10 cellular contexts compared by ENCODE assay signal in the genomic region with DNA sequence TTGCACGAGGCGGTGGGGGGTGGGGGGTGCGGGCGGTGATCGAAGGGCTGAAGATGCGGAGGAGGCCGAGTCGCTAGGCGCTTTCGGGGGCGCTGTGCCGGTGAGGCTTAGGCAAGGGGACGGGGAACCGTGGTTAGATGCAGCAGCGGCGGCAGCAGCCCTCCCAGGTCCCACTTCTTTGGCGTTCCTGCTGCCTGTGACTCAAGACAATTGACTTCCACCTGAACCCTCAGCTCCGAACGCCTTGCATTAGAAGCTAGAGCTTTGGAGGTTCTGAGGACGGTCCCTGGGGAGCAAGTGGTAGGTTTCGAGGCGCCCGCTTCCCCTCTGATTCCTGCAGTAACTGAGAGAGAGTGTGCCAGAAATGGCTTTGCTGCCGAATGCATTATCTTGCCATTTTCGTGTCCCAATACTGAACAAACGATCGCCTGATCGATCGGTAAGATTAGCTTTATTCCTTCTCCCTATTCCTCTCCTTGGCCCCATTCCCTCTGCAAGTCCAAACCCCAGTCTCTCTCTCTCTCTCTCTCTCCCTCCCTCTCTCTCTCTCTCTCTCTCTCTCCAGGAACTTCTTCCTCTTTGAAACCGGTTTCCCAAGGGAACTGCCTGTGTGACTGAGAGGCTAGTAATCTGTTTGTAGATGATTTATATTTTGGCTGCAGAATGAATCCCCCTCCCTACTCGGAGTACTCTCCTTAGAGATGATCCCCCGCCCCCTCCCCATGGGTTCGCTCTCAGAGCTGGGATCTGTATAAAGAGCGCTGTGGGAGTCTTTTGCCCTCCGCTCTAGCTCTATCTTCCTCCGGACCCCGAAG. TPM values are rescaled to one million over a fixed set of nuclear protein-coding genes. Genes with fewer than 3 reads are reported as not detected.
DNase-seq lines count a peak whose midpoint lies in the region; ATAC-seq and TF ChIP-seq lines count a peak whose summit lies in the region.
"Had no signal": no experiment of that assay in that cellular context is flagged by ENCODE, and none has a peak within 500 bp of the region (broad histone marks: within the 10 kb centered on the region; RNA-seq: fewer than 3 reads in every experiment).

No MANE protein-coding gene starts in this region.

- no peak overlapping the region for H3K4me2 ChIP-seq in KMS-11

- H4K20me1 ChIP-seq in KMS-11 (ENCODE audit: insufficient read depth) = no peaks in the 10 kb centered on the region

- H3K27me3 ChIP-seq in KMS-11 (ENCODE audit: insufficient read depth, low read depth) = no peaks in the 10 kb centered on the region
- H3K27me3 ChIP-seq in right atrium auricular region = peaks cover 0 to 6% of the 10 kb centered on the region in 2 donors

- intact Hi-C loops in sciatic nerve (cut with DNase I) = no loop called here

- H3K79me2 ChIP-seq in KMS-11 (ENCODE audit: insufficient read depth, low read depth) = no peaks in the 10 kb centered on the region

- no peak for TF ChIP-seq CTCF in KMS-11 (conservative IDR thresholded peaks at IDR 0.05; ENCODE audit: low read depth, low read length)
- peak in 1 of 2 donors; percentile 20 for TF ChIP-seq CTCF in right atrium auricular region (IDR thresholded peaks at IDR 0.05)

- DNase-seq in UCSD-AML1 (lab: John Stamatoyannopoulos, UW; ENCODE audit: unreplicated experiment) (peak; percentile 8), right atrium auricular region (ENCODE audit: low spot score) (no peak), sciatic nerve (ENCODE audit: low spot score) (no peak), AML-193 (lab: John Stamatoyannopoulos, UW) (no peak)
- no peak for DNase-seq in stimulated activated CD4-positive, alpha-beta T cell treated with anti-CD3 and anti-CD28 coated beads, Interleukin-4, amount 100 ng/mL, for 4 hours

- H3K4me3 ChIP-seq in KMS-11 (IDR thresholded peaks at IDR 0.05; ENCODE audit: insufficient read depth, low read depth, low read length) (no peak overlapping the region), right atrium auricular region (peak overlapping the region; percentile 36 to 52)

- H3K27ac ChIP-seq in KMS-11 = no peak overlapping the region
- H3K27ac ChIP-seq in right atrium auricular region = peak overlapping the region in 1 of 2 donors; percentile 26

- H3K36me3 ChIP-seq in KMS-11 (ENCODE audit: insufficient read depth) (no peaks in the 10 kb centered on the region), right atrium auricular region (no peaks in the 10 kb centered on the region)

- ATAC-seq in GM18498 (IDR thresholded peaks at IDR 0.05; ENCODE audit: unreplicated experiment) (peak; percentile 64), sciatic nerve (peak; percentile 56), HG03280 (IDR thresholded peaks at IDR 0.05; ENCODE audit: unreplicated experiment) (no peak)

- no peaks in the 10 kb centered on the region for H3K9me3 ChIP-seq in right atrium auricular region

- H3K4me1 ChIP-seq in KMS-11 (ENCODE audit: low read depth, poor library complexity, severe bottlenecking) = no peaks in the 10 kb centered on the region
- peaks cover 0 to 6% of the 10 kb centered on the region in 2 donors for H3K4me1 ChIP-seq in right atrium auricular region

- H2AFZ ChIP-seq in KMS-11 (ENCODE audit: low read depth) = peak overlapping the region; percentile 25; the same call in 1 of the 2 replicates

- no peak overlapping the region for H3K9ac ChIP-seq in KMS-11

RNA-seq across cellular contexts. Expression of gene BRINP3, which starts 0.7 kb away (rescaled TPM):
- total RNA-seq in right atrium auricular region (1 to 10 TPM; 6.8 to 8.0 TPM), sciatic nerve (0.40 TPM)
- total RNA-seq: HT1080, lung microvascular endothelial cell had no signal
